1 cellular context compared by ENCODE assay signal in genomic region chr2:149536649-149537048, GRCh38.
TF ChIP-seq lines count a peak whose summit lies in the region.

No MANE protein-coding gene starts in this region.

TF ChIP-seq in HEK293, 187 proteins besides CTCF, POLR2A, EP300 and RAD21:
- peak; percentile 65 for TF ChIP-seq ZBTB17 (tag by site-specific recombination; IDR thresholded peaks at IDR 0.05)
- TF ChIP-seq ZNF214 (tag by site-specific recombination; IDR thresholded peaks at IDR 0.05; ENCODE audit: borderline replicate concordance), result no peak
- peak; percentile 50 for TF ChIP-seq PRDM6 (tag by site-specific recombination; IDR thresholded peaks at IDR 0.05)
- peak; percentile 47 for TF ChIP-seq ZNF398 (tag by site-specific recombination; IDR thresholded peaks at IDR 0.05)
- peak; percentile 76; the same call in 1 of the 2 replicates for TF ChIP-seq OSR2 (tag by site-specific recombination; IDR thresholded peaks at IDR 0.05)
- no peak for TF ChIP-seq ZSCAN30 (tag by site-specific recombination; IDR thresholded peaks at IDR 0.05)
